ENCODE assay signal across 1 cellular context in genomic region chr1:198837276-198838021, GRCh38.
TF ChIP-seq lines count a peak whose summit lies in the region.

No MANE protein-coding gene starts in this region.

TF ChIP-seq in HEK293, 187 proteins besides CTCF, POLR2A, EP300 and RAD21 (continued from another document and continues in another):
- TF ChIP-seq ZNF148 (tag by site-specific recombination; IDR thresholded peaks at IDR 0.05; ENCODE audit: borderline replicate concordance) (no peak), ZNF239 (tag by site-specific recombination; IDR thresholded peaks at IDR 0.05) (no peak), ZNF529 (tag by site-specific recombination; IDR thresholded peaks at IDR 0.05; ENCODE audit: insufficient replicate concordance) (no peak), ZNF48 (tag by site-specific recombination; IDR thresholded peaks at IDR 0.05) (no peak), ZNF16 (tag by site-specific recombination; IDR thresholded peaks at IDR 0.05; ENCODE audit: low read depth) (no peak), ZNF600 (tag by site-specific recombination; IDR thresholded peaks at IDR 0.05) (peak; percentile 83), SCRT2 (tag by site-specific recombination; IDR thresholded peaks at IDR 0.05) (no peak), ZFP69B (tag by site-specific recombination; IDR thresholded peaks at IDR 0.05) (no peak), SCRT1 (tag by site-specific recombination; IDR thresholded peaks at IDR 0.05; ENCODE audit: borderline replicate concordance) (peak; percentile 86), ZNF707 (tag by site-specific recombination; IDR thresholded peaks at IDR 0.05) (no peak), ZNF473 (tag by site-specific recombination; IDR thresholded peaks at IDR 0.05) (no peak), ELK4 (IDR thresholded peaks at IDR 0.05; ENCODE audit: borderline replicate concordance, low read depth, low read length) (no peak), ZNF561 (tag by site-specific recombination; IDR thresholded peaks at IDR 0.05; ENCODE audit: borderline replicate concordance) (peak; percentile 99), TCF7L2 (IDR thresholded peaks at IDR 0.05; ENCODE audit: borderline replicate concordance, low read depth, low read length) (peak; percentile 66; the same call in 1 of the 2 replicates), ZNF549 (tag by site-specific recombination; IDR thresholded peaks at IDR 0.05) (no peak), KLF7 (tag by site-specific recombination; IDR thresholded peaks at IDR 0.05; ENCODE audit: borderline replicate concordance) (peak; percentile 46; the same call in 1 of the 2 replicates), ZFP41 (tag by site-specific recombination; IDR thresholded peaks at IDR 0.05; ENCODE audit: borderline replicate concordance) (no peak), ZNF121 (tag by site-specific recombination; IDR thresholded peaks at IDR 0.05) (peak; percentile 67; the same call in 1 of the 2 replicates), ZBTB26 (tag by site-specific recombination; optimal IDR thresholded peaks at IDR 0.05) (no peak), BCL11B (tag by site-specific recombination; IDR thresholded peaks at IDR 0.05; ENCODE audit: low read depth) (no peak), MEIS1 (CRISPR knock-in tag; IDR thresholded peaks at IDR 0.05; ENCODE audit: borderline replicate concordance) (no peak), GFI1B (tag by site-specific recombination; IDR thresholded peaks at IDR 0.05) (peak; percentile 84), HOXD13 (CRISPR knock-in tag; IDR thresholded peaks at IDR 0.05; ENCODE audit: borderline replicate concordance) (no peak), ZNF585B (tag by site-specific recombination; IDR thresholded peaks at IDR 0.05) (no peak), ZNF274 (IDR thresholded peaks at IDR 0.05; ENCODE audit: low read length) (no peak), ZNF274 (tag by site-specific recombination; IDR thresholded peaks at IDR 0.05; ENCODE audit: borderline replicate concordance) (no peak), KLF16 (tag by site-specific recombination; IDR thresholded peaks at IDR 0.05) (peak; percentile 48; the same call in 1 of the 2 replicates), ZFP37 (tag by site-specific recombination; IDR thresholded peaks at IDR 0.05) (no peak), ZNF488 (tag by site-specific recombination; IDR thresholded peaks at IDR 0.05) (peak; percentile 85), ZNF501 (tag by site-specific recombination; IDR thresholded peaks at IDR 0.05) (peak; percentile 67; the same call in 1 of the 2 replicates), GLIS1 (tag by site-specific recombination; IDR thresholded peaks at IDR 0.05) (peak; percentile 64), ZNF571 (tag by site-specific recombination; IDR thresholded peaks at IDR 0.05) (no peak), ZNF292 (tag by site-specific recombination; IDR thresholded peaks at IDR 0.05; ENCODE audit: borderline replicate concordance, low read depth) (no peak), ZNF433 (tag by site-specific recombination; IDR thresholded peaks at IDR 0.05; ENCODE audit: low read depth) (no peak), ZBTB7A (tag by site-specific recombination; IDR thresholded peaks at IDR 0.05; ENCODE audit: low read depth) (no peak), ZNF404 (tag by site-specific recombination; IDR thresholded peaks at IDR 0.05) (no peak), ZXDB (tag by site-specific recombination; IDR thresholded peaks at IDR 0.05) (peak; percentile 66), ZNF146 (tag by site-specific recombination; IDR thresholded peaks at IDR 0.05) (no peak), SALL2 (tag by site-specific recombination; IDR thresholded peaks at IDR 0.05; ENCODE audit: borderline replicate concordance) (no peak), ZNF10 (tag by site-specific recombination; IDR thresholded peaks at IDR 0.05) (peak; percentile 94), ZNF510 (tag by site-specific recombination; IDR thresholded peaks at IDR 0.05; ENCODE audit: insufficient replicate concordance) (no peak), ZNF791 (tag by site-specific recombination; IDR thresholded peaks at IDR 0.05) (no peak), ZBTB44 (tag by site-specific recombination; IDR thresholded peaks at IDR 0.05) (peak; percentile 88), KLF17 (tag by site-specific recombination; IDR thresholded peaks at IDR 0.05) (no peak), ZNF350 (tag by site-specific recombination; IDR thresholded peaks at IDR 0.05) (no peak)
- TF ChIP-seq, protein P1, sequence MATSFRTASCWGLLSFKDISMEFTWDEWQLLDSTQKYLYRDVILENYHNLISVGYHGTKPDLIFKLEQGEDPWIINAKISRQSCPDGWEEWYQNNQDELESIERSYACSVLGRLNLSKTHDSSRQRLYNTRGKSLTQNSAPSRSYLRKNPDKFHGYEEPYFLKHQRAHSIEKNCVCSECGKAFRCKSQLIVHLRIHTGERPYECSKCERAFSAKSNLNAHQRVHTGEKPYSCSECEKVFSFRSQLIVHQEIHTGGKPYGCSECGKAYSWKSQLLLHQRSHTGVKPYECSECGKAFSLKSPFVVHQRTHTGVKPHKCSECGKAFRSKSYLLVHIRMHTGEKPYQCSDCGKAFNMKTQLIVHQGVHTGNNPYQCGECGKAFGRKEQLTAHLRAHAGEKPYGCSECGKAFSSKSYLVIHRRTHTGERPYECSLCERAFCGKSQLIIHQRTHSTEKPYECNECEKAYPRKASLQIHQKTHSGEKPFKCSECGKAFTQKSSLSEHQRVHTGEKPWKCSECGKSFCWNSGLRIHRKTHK (tag by site-specific recombination; IDR thresholded peaks at IDR 0.05), result no peak
- TF ChIP-seq, protein P2, sequence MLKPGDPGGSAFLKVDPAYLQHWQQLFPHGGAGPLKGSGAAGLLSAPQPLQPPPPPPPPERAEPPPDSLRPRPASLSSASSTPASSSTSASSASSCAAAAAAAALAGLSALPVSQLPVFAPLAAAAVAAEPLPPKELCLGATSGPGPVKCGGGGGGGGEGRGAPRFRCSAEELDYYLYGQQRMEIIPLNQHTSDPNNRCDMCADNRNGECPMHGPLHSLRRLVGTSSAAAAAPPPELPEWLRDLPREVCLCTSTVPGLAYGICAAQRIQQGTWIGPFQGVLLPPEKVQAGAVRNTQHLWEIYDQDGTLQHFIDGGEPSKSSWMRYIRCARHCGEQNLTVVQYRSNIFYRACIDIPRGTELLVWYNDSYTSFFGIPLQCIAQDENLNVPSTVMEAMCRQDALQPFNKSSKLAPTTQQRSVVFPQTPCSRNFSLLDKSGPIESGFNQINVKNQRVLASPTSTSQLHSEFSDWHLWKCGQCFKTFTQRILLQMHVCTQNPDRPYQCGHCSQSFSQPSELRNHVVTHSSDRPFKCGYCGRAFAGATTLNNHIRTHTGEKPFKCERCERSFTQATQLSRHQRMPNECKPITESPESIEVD (tag by site-specific recombination; IDR thresholded peaks at IDR 0.05), result peak; percentile 97
- TF ChIP-seq, protein P3, sequence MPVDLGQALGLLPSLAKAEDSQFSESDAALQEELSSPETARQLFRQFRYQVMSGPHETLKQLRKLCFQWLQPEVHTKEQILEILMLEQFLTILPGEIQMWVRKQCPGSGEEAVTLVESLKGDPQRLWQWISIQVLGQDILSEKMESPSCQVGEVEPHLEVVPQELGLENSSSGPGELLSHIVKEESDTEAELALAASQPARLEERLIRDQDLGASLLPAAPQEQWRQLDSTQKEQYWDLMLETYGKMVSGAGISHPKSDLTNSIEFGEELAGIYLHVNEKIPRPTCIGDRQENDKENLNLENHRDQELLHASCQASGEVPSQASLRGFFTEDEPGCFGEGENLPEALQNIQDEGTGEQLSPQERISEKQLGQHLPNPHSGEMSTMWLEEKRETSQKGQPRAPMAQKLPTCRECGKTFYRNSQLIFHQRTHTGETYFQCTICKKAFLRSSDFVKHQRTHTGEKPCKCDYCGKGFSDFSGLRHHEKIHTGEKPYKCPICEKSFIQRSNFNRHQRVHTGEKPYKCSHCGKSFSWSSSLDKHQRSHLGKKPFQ (tag by site-specific recombination; IDR thresholded peaks at IDR 0.05), result peak; percentile 83
- TF ChIP-seq, protein P4, sequence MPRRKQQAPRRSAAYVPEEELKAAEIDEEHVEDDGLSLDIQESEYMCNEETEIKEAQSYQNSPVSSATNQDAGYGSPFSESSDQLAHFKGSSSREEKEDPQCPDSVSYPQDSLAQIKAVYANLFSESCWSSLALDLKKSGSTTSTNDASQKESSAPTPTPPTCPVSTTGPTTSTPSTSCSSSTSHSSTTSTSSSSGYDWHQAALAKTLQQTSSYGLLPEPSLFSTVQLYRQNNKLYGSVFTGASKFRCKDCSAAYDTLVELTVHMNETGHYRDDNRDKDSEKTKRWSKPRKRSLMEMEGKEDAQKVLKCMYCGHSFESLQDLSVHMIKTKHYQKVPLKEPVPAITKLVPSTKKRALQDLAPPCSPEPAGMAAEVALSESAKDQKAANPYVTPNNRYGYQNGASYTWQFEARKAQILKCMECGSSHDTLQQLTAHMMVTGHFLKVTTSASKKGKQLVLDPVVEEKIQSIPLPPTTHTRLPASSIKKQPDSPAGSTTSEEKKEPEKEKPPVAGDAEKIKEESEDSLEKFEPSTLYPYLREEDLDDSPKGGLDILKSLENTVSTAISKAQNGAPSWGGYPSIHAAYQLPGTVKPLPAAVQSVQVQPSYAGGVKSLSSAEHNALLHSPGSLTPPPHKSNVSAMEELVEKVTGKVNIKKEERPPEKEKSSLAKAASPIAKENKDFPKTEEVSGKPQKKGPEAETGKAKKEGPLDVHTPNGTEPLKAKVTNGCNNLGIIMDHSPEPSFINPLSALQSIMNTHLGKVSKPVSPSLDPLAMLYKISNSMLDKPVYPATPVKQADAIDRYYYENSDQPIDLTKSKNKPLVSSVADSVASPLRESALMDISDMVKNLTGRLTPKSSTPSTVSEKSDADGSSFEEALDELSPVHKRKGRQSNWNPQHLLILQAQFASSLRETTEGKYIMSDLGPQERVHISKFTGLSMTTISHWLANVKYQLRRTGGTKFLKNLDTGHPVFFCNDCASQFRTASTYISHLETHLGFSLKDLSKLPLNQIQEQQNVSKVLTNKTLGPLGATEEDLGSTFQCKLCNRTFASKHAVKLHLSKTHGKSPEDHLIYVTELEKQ (tag by site-specific recombination; IDR thresholded peaks at IDR 0.05; ENCODE audit: borderline replicate concordance), result peak; percentile 85
